8 cellular contexts compared by ENCODE assay signal in genomic region chr12:93502802-93503623, GRCh38. TPM values are rescaled to one million over a fixed set of nuclear protein-coding genes. Genes with fewer than 3 reads are reported as not detected.
DNase-seq lines count a peak whose midpoint lies in the region; ATAC-seq, FAIRE-seq and TF ChIP-seq lines count a peak whose summit lies in the region.

No MANE protein-coding gene starts in this region.

- peaks cover 5% of the 10 kb centered on the region; the same call in 1 of the 2 replicates for H3K36me3 ChIP-seq in Panc1 (ENCODE audit: control insufficient read depth, insufficient read depth, low read length)
- H3K36me3 ChIP-seq in small intestine (ENCODE audit: control insufficient read depth in 2 of 2, insufficient read depth in 2 of 2, low read length in 2 of 2), result no peaks in the 10 kb centered on the region

- H3K36me3 Mint-ChIP-seq in activated T-helper 1 cell treated with anti-CD3 and anti-CD28 coated beads, Interleukin-12 subunit alpha, Interleukin-12 subunit beta, Interleukin-2, Interleukin-4 antibody, amounts not matched to agents 30 ng/mL and 10 ng/mL and 1 ng/mL, durations not matched to agents 14 hours and 24 hours and 36 hours (ENCODE audit: low read depth), result peaks cover 28% of the 10 kb centered on the region

- H3K27me3 ChIP-seq in Panc1 (ENCODE audit: control insufficient read depth, insufficient read depth, low read length) (no peaks in the 10 kb centered on the region), small intestine (ENCODE audit: control insufficient read depth in 2 of 2, insufficient read depth in 2 of 2, low read length in 2 of 2) (no peaks in the 10 kb centered on the region)

- ATAC-seq in Panc1 (peak; percentile 65), GM21576 (IDR thresholded peaks at IDR 0.05; ENCODE audit: unreplicated experiment) (no peak), HG02588 (IDR thresholded peaks at IDR 0.05; ENCODE audit: unreplicated experiment) (no peak)

- no peak overlapping the region for H3K27ac Mint-ChIP-seq in activated T-helper 1 cell treated with anti-CD3 and anti-CD28 coated beads, Interleukin-12 subunit alpha, Interleukin-12 subunit beta, Interleukin-2, Interleukin-4 antibody, amounts not matched to agents 30 ng/mL and 10 ng/mL and 1 ng/mL, durations not matched to agents 14 hours and 24 hours and 36 hours

- intact Hi-C loops in Panc1 (cut with micrococcal nuclease; ENCODE audit: unreplicated experiment), result loop anchor here (2.0 to 5.0 kb wide), 4 partner anchors 62 to 599 kb away; no protein-coding TSS in a partner anchor
- intact Hi-C loops in activated T-helper 1 cell treated with anti-CD3 and anti-CD28 coated beads, Interleukin-12 subunit alpha, Interleukin-12 subunit beta, Interleukin-2, Interleukin-4 antibody, amounts not matched to agents 30 ng/mL and 10 ng/mL and 1 ng/mL, durations not matched to agents 14 hours and 24 hours and 36 hours (cut with micrococcal nuclease), result loop anchor here (1.0 to 2.0 kb wide), 8 partner anchors 36 to 1030 kb away; partner anchors contain the start of genes CRADD and MRPL42

- no peak overlapping the region for H3K4me3 ChIP-seq in Panc1 (ENCODE audit: low read depth in 2 of 2, low read length in 2 of 2)
- no peak overlapping the region for H3K4me3 ChIP-seq in small intestine (ENCODE audit: low read depth in 1 of 2, low read length in 2 of 2)

- FAIRE-seq in frontal cortex (lab: Jason Lieb, UNC), result peak; percentile 71
- peak; percentile 47 for FAIRE-seq in small intestine (lab: Jason Lieb, UNC)

- no peaks in the 10 kb centered on the region for H3K9me3 Mint-ChIP-seq in activated T-helper 1 cell treated with anti-CD3 and anti-CD28 coated beads, Interleukin-12 subunit alpha, Interleukin-12 subunit beta, Interleukin-2, Interleukin-4 antibody, amounts not matched to agents 30 ng/mL and 10 ng/mL and 1 ng/mL, durations not matched to agents 14 hours and 24 hours and 36 hours

- DNase-seq in AG09319 (ENCODE audit: extremely low read depth, low read depth) (no peak), GM20000 (ENCODE audit: low spot score) (peak; percentile 18), Panc1 (ENCODE audit: low read depth, low spot score) (peak; percentile 38), frontal cortex (ENCODE audit: low spot score in 2 of 2) (no peak), small intestine (peak; percentile 54)
- DNase-seq in activated T-helper 1 cell treated with anti-CD3 and anti-CD28 coated beads, Interleukin-12 subunit alpha, Interleukin-12 subunit beta, Interleukin-2, Interleukin-4 antibody, amounts not matched to agents 30 ng/mL and 10 ng/mL and 1 ng/mL, durations not matched to agents 14 hours and 24 hours and 36 hours (ENCODE audit: low spot score), result peak; percentile 42

- H3K27ac ChIP-seq in Panc1 (ENCODE audit: low read length) (no peak overlapping the region), small intestine (ENCODE audit: low read depth in 1 of 2, low read length in 1 of 2) (no peak overlapping the region)

- POLR2A ChIA-PET in Panc1 (lab: Charles Lee), result no interaction called here

- no peak overlapping the region for H3K4me3 Mint-ChIP-seq in activated T-helper 1 cell treated with anti-CD3 and anti-CD28 coated beads, Interleukin-12 subunit alpha, Interleukin-12 subunit beta, Interleukin-2, Interleukin-4 antibody, amounts not matched to agents 30 ng/mL and 10 ng/mL and 1 ng/mL, durations not matched to agents 14 hours and 24 hours and 36 hours

- peaks cover 32% of the 10 kb centered on the region for H3K4me1 Mint-ChIP-seq in activated T-helper 1 cell treated with anti-CD3 and anti-CD28 coated beads, Interleukin-12 subunit alpha, Interleukin-12 subunit beta, Interleukin-2, Interleukin-4 antibody, amounts not matched to agents 30 ng/mL and 10 ng/mL and 1 ng/mL, durations not matched to agents 14 hours and 24 hours and 36 hours (ENCODE audit: low read depth)

- in situ Hi-C loops in Panc1 (cut with HindIII; ENCODE audit: low pct_unique_long_range_greater_than_20kb, low sequenced_read_pairs), result no loop called here

- no peaks in the 10 kb centered on the region for H3K9me3 ChIP-seq in Panc1 (ENCODE audit: control insufficient read depth, insufficient read depth, low read depth, low read length)
- no peaks in the 10 kb centered on the region for H3K9me3 ChIP-seq in small intestine (ENCODE audit: control insufficient read depth, low read depth)

- no TSS peak for BruUV-seq in Panc1 (replicated peaks; lab: Mats Ljungman, UMichigan)

- no peaks in the 10 kb centered on the region for H3K27me3 Mint-ChIP-seq in activated T-helper 1 cell treated with anti-CD3 and anti-CD28 coated beads, Interleukin-12 subunit alpha, Interleukin-12 subunit beta, Interleukin-2, Interleukin-4 antibody, amounts not matched to agents 30 ng/mL and 10 ng/mL and 1 ng/mL, durations not matched to agents 14 hours and 24 hours and 36 hours (ENCODE audit: insufficient read depth)

- CTCF ChIA-PET in Panc1 (lab: Charles Lee), result interaction anchor here (0.5 to 2.5 kb wide), 16 partner anchors 9 to 598 kb away, joined by 3 to 38 read pairs (median 4); no protein-coding TSS in a partner anchor

- WGBS in small intestine, 3 donors, result 73 to 82% (median 78%) methylated on average over 11 of the region's 11 CpGs

- TF ChIP-seq CTCF in AG09319 (IDR thresholded peaks at IDR 0.05; ENCODE audit: low read depth, low read length) (peak; percentile 76), GM20000 (IDR thresholded peaks at IDR 0.05; ENCODE audit: extremely low read depth, missing control alignments) (peak; percentile 67), Panc1 (IDR thresholded peaks at IDR 0.05) (peak; percentile 84)

- H3K4me1 ChIP-seq in Panc1 (ENCODE audit: control insufficient read depth, insufficient read depth, low read length), result peaks cover 10% of the 10 kb centered on the region; the same call in 1 of the 2 replicates
- no peaks in the 10 kb centered on the region for H3K4me1 ChIP-seq in small intestine (ENCODE audit: control insufficient read depth in 2 of 2, insufficient read depth in 1 of 2, low read depth in 1 of 2, low read length in 1 of 2)

RNA-seq across cellular contexts. Expression of gene MRPL42, which starts 35.7 kb away (rescaled TPM):
- total RNA-seq in Panc1 (2021; ENCODE audit: unreplicated experiment) (92.4 TPM), frontal cortex (91.7 TPM)
- 33.0 TPM for polyA plus RNA-seq in Panc1 (2012; ENCODE audit: insufficient read length)
- 83.2 and 87.0 TPM in 2 replicates for total RNA-seq in activated T-helper 1 cell treated with anti-CD3 and anti-CD28 coated beads, Interleukin-12 subunit alpha, Interleukin-12 subunit beta, Interleukin-2, Interleukin-4 antibody, amounts not matched to agents 30 ng/mL and 10 ng/mL and 1 ng/mL, durations not matched to agents 14 hours and 24 hours and 36 hours
- polyA plus RNA-seq in small intestine, result 10 to 100 TPM; 41.3 to 53.4 (median 42.5) TPM

Comparison
In these comparisons a context has a peak if more than half of its experiments do, and no peak if none do; other contexts are left out.
1. DNase-seq: peak in GM20000 (single experiment), Panc1 (single experiment), activated T-helper 1 cell treated with anti-CD3 and anti-CD28 coated beads, Interleukin-12 subunit alpha, Interleukin-12 subunit beta, Interleukin-2, Interleukin-4 antibody, amounts not matched to agents 30 ng/mL and 10 ng/mL and 1 ng/mL, durations not matched to agents 14 hours and 24 hours and 36 hours (single experiment) and small intestine (single experiment); none in AG09319 (single experiment) and frontal cortex (0 of 2).
2. Peak in every context shown above with its lines, with median percentiles within 50 percentile points of each other: CTCF ChIP-seq.